Comparison of ENCODE assay signal across 19 cellular contexts in genomic region chr6:70985151-70985550, GRCh38. TPM values are rescaled to one million over a fixed set of nuclear protein-coding genes. Genes with fewer than 3 reads are reported as not detected.
"Had no signal": no experiment of that assay in that cellular context is flagged by ENCODE, and none has a peak within 500 bp of the region (broad histone marks: within the 10 kb centered on the region; RNA-seq: fewer than 3 reads in every experiment).

No MANE protein-coding gene starts in this region.

- H3K4me3 ChIP-seq: cardiac muscle cell, gastrocnemius medialis, heart left ventricle, thoracic aorta had no signal

- H3K27me3 ChIP-seq: cardiac muscle cell, gastrocnemius medialis, heart left ventricle had no signal

- H3K27ac ChIP-seq: cardiac muscle cell, gastrocnemius medialis, heart left ventricle, parathyroid adenoma, thoracic aorta, WERI-Rb-1 had no signal

- H3K4me3 Mint-ChIP-seq: activated CD8-positive, alpha-beta memory T cell treated with anti-CD3 and anti-CD28 coated beads, Interleukin-2, amount 10 ng/mL, durations not matched to agents 7 days and 5 days; activated T-cell treated with anti-CD3 and anti-CD28 coated beads, Interleukin-2, amount 50 U/mL, for 4 hours; immature natural killer cell; neural crest cell had no signal

- H3K36me3 Mint-ChIP-seq: activated CD8-positive, alpha-beta memory T cell treated with anti-CD3 and anti-CD28 coated beads, Interleukin-2, amount 10 ng/mL, durations not matched to agents 7 days and 5 days; immature natural killer cell had no signal

- H3K36me3 ChIP-seq: cardiac muscle cell, gastrocnemius medialis, heart left ventricle, thoracic aorta, WERI-Rb-1 had no signal

- H3K4me1 Mint-ChIP-seq: activated CD8-positive, alpha-beta memory T cell treated with anti-CD3 and anti-CD28 coated beads, Interleukin-2, amount 10 ng/mL, durations not matched to agents 7 days and 5 days; immature natural killer cell; neural crest cell had no signal

- H3K27ac Mint-ChIP-seq: activated CD8-positive, alpha-beta memory T cell treated with anti-CD3 and anti-CD28 coated beads, Interleukin-2, amount 10 ng/mL, durations not matched to agents 7 days and 5 days; immature natural killer cell had no signal

- H3K9me3 Mint-ChIP-seq: activated T-cell treated with anti-CD3 and anti-CD28 coated beads, Interleukin-2, amount 50 U/mL, for 4 hours; neural crest cell had no signal

- DNase-seq: activated CD4-positive, alpha-beta T cell treated with anti-CD3 and anti-CD28 coated beads, Interleukin-2, amount 50 U/mL, for 48 hours; activated CD8-positive, alpha-beta memory T cell treated with anti-CD3 and anti-CD28 coated beads, Interleukin-2, amount 10 ng/mL, durations not matched to agents 7 days and 5 days; activated effector memory CD4-positive, alpha-beta T cell treated with Interleukin-2 at 50 U/mL for 16 hours; activated naive CD4-positive, alpha-beta T cell treated with anti-CD3 and anti-CD28 coated beads, Interleukin-2, amount 50 U/mL, for 16 hours; activated T-cell treated with anti-CD3 and anti-CD28 coated beads, Interleukin-2, amount 50 U/mL, for 4 hours; erythroblast; gastrocnemius medialis; heart left ventricle; immature natural killer cell; stimulated activated CD4-positive, alpha-beta T cell treated with anti-CD3 and anti-CD28 coated beads, Interleukin-12 subunit alpha, Interleukin-12 subunit beta, amount 100 ng/mL, for 4 hours; stimulated activated CD4-positive, alpha-beta T cell treated with anti-CD3 and anti-CD28 coated beads, Interleukin-2, amount 100 ng/mL, for 24 hours; WERI-Rb-1 had no signal

- H3K4me1 ChIP-seq: gastrocnemius medialis, heart left ventricle, parathyroid adenoma had no signal

- H3K9me3 ChIP-seq: gastrocnemius medialis, heart left ventricle, thoracic aorta had no signal

RNA-seq across cellular contexts. Expression of gene B3GAT2, which starts 28.3 kb away (rescaled TPM):
- total RNA-seq: dermis microvascular lymphatic vessel endothelial cell, gastrocnemius medialis, lower leg skin, thoracic aorta, ureter had no signal
